In genomic region chr1:163761898-163762297, GRCh38 we compare ENCODE assay signal across 3 cellular contexts.
TF ChIP-seq lines count a peak whose summit lies in the region.

No MANE protein-coding gene starts in this region.

TF ChIP-seq in HepG2, 621 proteins besides CTCF, POLR2A, EP300 and RAD21:
- TF ChIP-seq MAFF (IDR thresholded peaks at IDR 0.05; ENCODE audit: low read depth, low read length) (peak; percentile 94), MAFK (conservative IDR thresholded peaks at IDR 0.05 in 1 of 2, IDR thresholded peaks at IDR 0.05 in 1 of 2; ENCODE audit: low read length in 2 of 2) (peak; percentile 87 to 96), ZNF710 (CRISPR knock-in tag; IDR thresholded peaks at IDR 0.05; ENCODE audit: borderline replicate concordance) (no peak), SP140L (CRISPR knock-in tag; IDR thresholded peaks at IDR 0.05; ENCODE audit: borderline replicate concordance) (no peak), ZNF616 (CRISPR knock-in tag; IDR thresholded peaks at IDR 0.05; ENCODE audit: low read depth) (no peak), GATA4 (IDR thresholded peaks at IDR 0.05; ENCODE audit: borderline replicate concordance, low read depth) (no peak)

TF ChIP-seq in IMR-90, 13 proteins besides CTCF, POLR2A, EP300 and RAD21:
- TF ChIP-seq FOS (IDR thresholded peaks at IDR 0.05; ENCODE audit: low read depth, low read length) (no peak), MAFK (IDR thresholded peaks at IDR 0.05; ENCODE audit: low read depth, low read length) (peak; percentile 92), BHLHE40 (IDR thresholded peaks at IDR 0.05; ENCODE audit: low read depth, low read length) (no peak)

TF ChIP-seq in H1, 55 proteins besides CTCF, POLR2A, EP300 and RAD21:
- no peak for TF ChIP-seq HDAC6 (IDR thresholded peaks at IDR 0.05; ENCODE audit: low read depth, low read length)
- peak; percentile 70 for TF ChIP-seq MAFK (IDR thresholded peaks at IDR 0.05; ENCODE audit: low read depth, low read length)
